Comparison of ENCODE assay signal across 2 cellular contexts in the genomic region with DNA sequence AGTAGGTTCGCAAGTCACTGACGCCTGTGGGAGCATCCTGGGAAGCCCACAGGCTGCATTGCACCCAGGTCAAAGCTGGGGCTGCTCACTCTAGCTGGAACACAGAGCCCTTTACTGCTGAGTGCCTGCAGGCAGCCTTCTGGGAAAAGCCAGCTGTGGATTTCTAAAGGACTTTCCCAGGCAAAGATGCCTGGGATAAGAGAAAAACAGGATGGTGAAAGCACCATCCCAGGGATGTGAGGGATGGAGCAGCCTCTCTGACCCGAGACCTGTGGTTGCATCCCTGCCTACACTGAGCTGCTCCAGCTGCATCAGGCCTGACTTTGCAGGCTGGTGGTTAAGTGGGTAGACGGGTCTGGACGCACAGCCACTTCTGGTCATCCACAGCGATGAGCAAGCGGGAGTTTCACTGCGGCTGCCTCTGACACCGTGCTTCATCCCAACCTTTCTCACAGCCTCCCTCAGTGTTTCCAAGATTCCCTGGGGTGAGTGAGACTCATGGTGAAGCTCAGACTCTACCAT.
TF ChIP-seq lines count a peak whose summit lies in the region.

No MANE protein-coding gene starts in this region.

TF ChIP-seq in A549, 52 proteins besides CTCF, POLR2A, EP300 and RAD21:
- TF ChIP-seq, protein P1, sequence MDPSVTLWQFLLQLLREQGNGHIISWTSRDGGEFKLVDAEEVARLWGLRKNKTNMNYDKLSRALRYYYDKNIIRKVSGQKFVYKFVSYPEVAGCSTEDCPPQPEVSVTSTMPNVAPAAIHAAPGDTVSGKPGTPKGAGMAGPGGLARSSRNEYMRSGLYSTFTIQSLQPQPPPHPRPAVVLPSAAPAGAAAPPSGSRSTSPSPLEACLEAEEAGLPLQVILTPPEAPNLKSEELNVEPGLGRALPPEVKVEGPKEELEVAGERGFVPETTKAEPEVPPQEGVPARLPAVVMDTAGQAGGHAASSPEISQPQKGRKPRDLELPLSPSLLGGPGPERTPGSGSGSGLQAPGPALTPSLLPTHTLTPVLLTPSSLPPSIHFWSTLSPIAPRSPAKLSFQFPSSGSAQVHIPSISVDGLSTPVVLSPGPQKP (IDR thresholded peaks at IDR 0.05; ENCODE audit: low read depth, low read length) = no peak
- TF ChIP-seq KDM1A (IDR thresholded peaks at IDR 0.05; ENCODE audit: low read depth) (no peak), RARB (CRISPR knock-in tag; IDR thresholded peaks at IDR 0.05) (no peak), ZC3H11A (IDR thresholded peaks at IDR 0.05) (no peak)

TF ChIP-seq in HCT116, 20 proteins besides CTCF, POLR2A, EP300 and RAD21 (continued from another document):
- TF ChIP-seq, protein P2, sequence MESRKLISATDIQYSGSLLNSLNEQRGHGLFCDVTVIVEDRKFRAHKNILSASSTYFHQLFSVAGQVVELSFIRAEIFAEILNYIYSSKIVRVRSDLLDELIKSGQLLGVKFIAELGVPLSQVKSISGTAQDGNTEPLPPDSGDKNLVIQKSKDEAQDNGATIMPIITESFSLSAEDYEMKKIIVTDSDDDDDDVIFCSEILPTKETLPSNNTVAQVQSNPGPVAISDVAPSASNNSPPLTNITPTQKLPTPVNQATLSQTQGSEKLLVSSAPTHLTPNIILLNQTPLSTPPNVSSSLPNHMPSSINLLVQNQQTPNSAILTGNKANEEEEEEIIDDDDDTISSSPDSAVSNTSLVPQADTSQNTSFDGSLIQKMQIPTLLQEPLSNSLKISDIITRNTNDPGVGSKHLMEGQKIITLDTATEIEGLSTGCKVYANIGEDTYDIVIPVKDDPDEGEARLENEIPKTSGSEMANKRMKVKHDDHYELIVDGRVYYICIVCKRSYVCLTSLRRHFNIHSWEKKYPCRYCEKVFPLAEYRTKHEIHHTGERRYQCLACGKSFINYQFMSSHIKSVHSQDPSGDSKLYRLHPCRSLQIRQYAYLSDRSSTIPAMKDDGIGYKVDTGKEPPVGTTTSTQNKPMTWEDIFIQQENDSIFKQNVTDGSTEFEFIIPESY (IDR thresholded peaks at IDR 0.05; ENCODE audit: extremely low read depth, insufficient replicate concordance, low read length) = no peak
- TF ChIP-seq EGR1 (IDR thresholded peaks at IDR 0.05; ENCODE audit: low read depth) (no peak), POLR2AphosphoS5 (IDR thresholded peaks at IDR 0.05; ENCODE audit: low read depth, low read length) (no peak), TCF7L2 (IDR thresholded peaks at IDR 0.05; ENCODE audit: borderline replicate concordance, extremely low read depth, insufficient read depth, insufficient read length) (no peak), JUND (IDR thresholded peaks at IDR 0.05) (no peak), YY1 (IDR thresholded peaks at IDR 0.05; ENCODE audit: extremely low read depth, insufficient replicate concordance, low read depth, low read length) (no peak), ZFX (IDR thresholded peaks at IDR 0.05) (no peak), SIN3A (IDR thresholded peaks at IDR 0.05; ENCODE audit: low read depth) (no peak), FOSL1 (IDR thresholded peaks at IDR 0.05; ENCODE audit: low read depth) (no peak)
- TF ChIP-seq, protein P3, sequence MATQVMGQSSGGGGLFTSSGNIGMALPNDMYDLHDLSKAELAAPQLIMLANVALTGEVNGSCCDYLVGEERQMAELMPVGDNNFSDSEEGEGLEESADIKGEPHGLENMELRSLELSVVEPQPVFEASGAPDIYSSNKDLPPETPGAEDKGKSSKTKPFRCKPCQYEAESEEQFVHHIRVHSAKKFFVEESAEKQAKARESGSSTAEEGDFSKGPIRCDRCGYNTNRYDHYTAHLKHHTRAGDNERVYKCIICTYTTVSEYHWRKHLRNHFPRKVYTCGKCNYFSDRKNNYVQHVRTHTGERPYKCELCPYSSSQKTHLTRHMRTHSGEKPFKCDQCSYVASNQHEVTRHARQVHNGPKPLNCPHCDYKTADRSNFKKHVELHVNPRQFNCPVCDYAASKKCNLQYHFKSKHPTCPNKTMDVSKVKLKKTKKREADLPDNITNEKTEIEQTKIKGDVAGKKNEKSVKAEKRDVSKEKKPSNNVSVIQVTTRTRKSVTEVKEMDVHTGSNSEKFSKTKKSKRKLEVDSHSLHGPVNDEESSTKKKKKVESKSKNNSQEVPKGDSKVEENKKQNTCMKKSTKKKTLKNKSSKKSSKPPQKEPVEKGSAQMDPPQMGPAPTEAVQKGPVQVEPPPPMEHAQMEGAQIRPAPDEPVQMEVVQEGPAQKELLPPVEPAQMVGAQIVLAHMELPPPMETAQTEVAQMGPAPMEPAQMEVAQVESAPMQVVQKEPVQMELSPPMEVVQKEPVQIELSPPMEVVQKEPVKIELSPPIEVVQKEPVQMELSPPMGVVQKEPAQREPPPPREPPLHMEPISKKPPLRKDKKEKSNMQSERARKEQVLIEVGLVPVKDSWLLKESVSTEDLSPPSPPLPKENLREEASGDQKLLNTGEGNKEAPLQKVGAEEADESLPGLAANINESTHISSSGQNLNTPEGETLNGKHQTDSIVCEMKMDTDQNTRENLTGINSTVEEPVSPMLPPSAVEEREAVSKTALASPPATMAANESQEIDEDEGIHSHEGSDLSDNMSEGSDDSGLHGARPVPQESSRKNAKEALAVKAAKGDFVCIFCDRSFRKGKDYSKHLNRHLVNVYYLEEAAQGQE (IDR thresholded peaks at IDR 0.05; ENCODE audit: low read depth) = no peak
- TF ChIP-seq, protein P4, sequence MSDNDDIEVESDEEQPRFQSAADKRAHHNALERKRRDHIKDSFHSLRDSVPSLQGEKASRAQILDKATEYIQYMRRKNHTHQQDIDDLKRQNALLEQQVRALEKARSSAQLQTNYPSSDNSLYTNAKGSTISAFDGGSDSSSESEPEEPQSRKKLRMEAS (IDR thresholded peaks at IDR 0.05) = no peak
- TF ChIP-seq, protein P5, sequence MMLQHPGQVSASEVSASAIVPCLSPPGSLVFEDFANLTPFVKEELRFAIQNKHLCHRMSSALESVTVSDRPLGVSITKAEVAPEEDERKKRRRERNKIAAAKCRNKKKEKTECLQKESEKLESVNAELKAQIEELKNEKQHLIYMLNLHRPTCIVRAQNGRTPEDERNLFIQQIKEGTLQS (IDR thresholded peaks at IDR 0.05) = no peak
